ENCODE assay signal across 1 cellular context in genomic region chr17:45382226-45382625, GRCh38.
TF ChIP-seq lines count a peak whose summit lies in the region.

No MANE protein-coding gene starts in this region.

TF ChIP-seq in HEK293, 187 proteins besides CTCF, POLR2A, EP300 and RAD21 (continued from another document):
- no peak for TF ChIP-seq ZBTB44 (tag by site-specific recombination; IDR thresholded peaks at IDR 0.05)
- no peak for TF ChIP-seq ZNF510 (tag by site-specific recombination; IDR thresholded peaks at IDR 0.05; ENCODE audit: insufficient replicate concordance)
- no peak for TF ChIP-seq KLF16 (tag by site-specific recombination; IDR thresholded peaks at IDR 0.05)
- 0 out of 2 replicates have a peak, but pooled peaks have one; percentile 35 for TF ChIP-seq ZNF362 (tag by site-specific recombination; IDR thresholded peaks at IDR 0.05)
- TF ChIP-seq ZNF580 (tag by site-specific recombination; IDR thresholded peaks at IDR 0.05) = no peak
- no peak for TF ChIP-seq ZNF221 (tag by site-specific recombination; IDR thresholded peaks at IDR 0.05; ENCODE audit: borderline replicate concordance)
- peak; percentile 52; the same call in 1 of the 2 replicates for TF ChIP-seq ZFHX2 (tag by site-specific recombination; conservative IDR thresholded peaks at IDR 0.05)
- peak; percentile 43; the same call in 1 of the 2 replicates for TF ChIP-seq ZNF629 (tag by site-specific recombination; IDR thresholded peaks at IDR 0.05)
- no peak for TF ChIP-seq ZNF184 (tag by site-specific recombination; IDR thresholded peaks at IDR 0.05)
- TF ChIP-seq ZNF621 (tag by site-specific recombination; IDR thresholded peaks at IDR 0.05) = no peak
- TF ChIP-seq ZNF18 (tag by site-specific recombination; IDR thresholded peaks at IDR 0.05) = no peak
- no peak for TF ChIP-seq ZNF132 (tag by site-specific recombination; IDR thresholded peaks at IDR 0.05; ENCODE audit: borderline replicate concordance)
- 0 out of 2 replicates have a peak, but pooled peaks have one; percentile 49 for TF ChIP-seq ZNF639 (tag by site-specific recombination; IDR thresholded peaks at IDR 0.05)
- TF ChIP-seq FEZF1 (tag by site-specific recombination; IDR thresholded peaks at IDR 0.05) = peak; percentile 77
- 0 out of 2 replicates have a peak, but pooled peaks have one; percentile 23 for TF ChIP-seq EGR2 (tag by site-specific recombination; IDR thresholded peaks at IDR 0.05; ENCODE audit: low read depth)
- TF ChIP-seq ZNF843 (tag by site-specific recombination; IDR thresholded peaks at IDR 0.05) = peak; percentile 44; the same call in 1 of the 2 replicates
- TF ChIP-seq ZNF211 (tag by site-specific recombination; IDR thresholded peaks at IDR 0.05; ENCODE audit: low read depth) = no peak
- no peak for TF ChIP-seq GLIS2 (tag by site-specific recombination; IDR thresholded peaks at IDR 0.05)
- no peak for TF ChIP-seq ZNF16 (tag by site-specific recombination; IDR thresholded peaks at IDR 0.05; ENCODE audit: low read depth)
- TF ChIP-seq KLF9 (tag by site-specific recombination; IDR thresholded peaks at IDR 0.05; ENCODE audit: low read depth) = no peak
- TF ChIP-seq ZNF707 (tag by site-specific recombination; IDR thresholded peaks at IDR 0.05) = no peak
- TF ChIP-seq ZNF488 (tag by site-specific recombination; IDR thresholded peaks at IDR 0.05) = no peak
- TF ChIP-seq MYNN (tag by site-specific recombination; IDR thresholded peaks at IDR 0.05; ENCODE audit: borderline replicate concordance) = no peak
- no peak for TF ChIP-seq HOXD13 (CRISPR knock-in tag; IDR thresholded peaks at IDR 0.05; ENCODE audit: borderline replicate concordance)
